In the genomic region with DNA sequence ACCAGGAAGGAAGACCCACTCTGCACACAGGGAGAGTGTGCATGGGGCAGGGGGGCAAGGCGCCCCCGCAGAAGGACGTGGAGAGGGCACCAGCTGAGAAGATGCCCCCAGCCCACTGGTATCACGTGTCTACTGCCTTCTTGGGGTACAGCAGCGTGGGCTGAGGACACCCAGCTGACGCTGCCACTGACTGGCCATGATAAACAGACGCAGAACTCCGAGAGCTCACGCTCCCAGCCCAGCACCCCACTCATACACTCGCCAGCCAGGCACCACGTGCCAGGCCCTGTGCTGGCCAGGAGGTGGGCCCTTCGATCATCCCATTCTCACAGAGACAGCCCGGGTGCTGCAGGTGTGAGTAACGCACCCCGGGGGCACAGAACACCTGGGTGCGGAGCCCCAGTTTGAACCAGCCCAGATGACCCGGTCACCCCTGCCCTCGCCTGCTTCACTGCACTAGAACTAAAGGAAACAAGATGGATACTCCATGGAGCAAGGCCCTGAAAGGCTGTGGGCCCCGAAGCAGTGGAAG, we compare ENCODE assay signal across 20 cellular contexts.
DNase-seq lines count a peak whose midpoint lies in the region; ATAC-seq, FAIRE-seq and TF ChIP-seq lines count a peak whose summit lies in the region.
"Had no signal": no experiment of that assay in that cellular context is flagged by ENCODE, and none has a peak within 500 bp of the region (broad histone marks: within the 10 kb centered on the region; RNA-seq: fewer than 3 reads in every experiment).

No MANE protein-coding gene starts in this region.

- no peak for TF ChIP-seq POLR2A in H54 (IDR thresholded peaks at IDR 0.05; ENCODE audit: low read depth, low read length)

- ATAC-seq in Right ventricle myocardium superior (ENCODE audit: poor library complexity) (no peak), heart right ventricle (no peak)
- ATAC-seq: T-helper 17 cell had no signal

- H3K9me3 ChIP-seq in heart right ventricle: peaks cover 0 to 16% (median 7%) of the 10 kb centered on the region in 11 donors

- 93 to 97% methylated on average over 19 of the region's 19 CpGs for WGBS in heart right ventricle, 2 donors

- H3K4me1 Mint-ChIP-seq in brain: peaks cover 61% of the 10 kb centered on the region
- peaks cover 23% of the 10 kb centered on the region for H3K4me1 Mint-ChIP-seq in mesothelial cell of epicardium
- H3K4me1 Mint-ChIP-seq in type B pancreatic cell (ENCODE audit: unreplicated experiment): peaks cover 28% of the 10 kb centered on the region
- peaks cover 37% of the 10 kb centered on the region for H3K4me1 Mint-ChIP-seq in activated naive CD8-positive, alpha-beta T cell treated with anti-CD3 and anti-CD28 coated beads for 36 hours

- H3K4me3 Mint-ChIP-seq in brain: no peak overlapping the region
- no peak overlapping the region for H3K4me3 Mint-ChIP-seq in mesothelial cell of epicardium
- no peak overlapping the region for H3K4me3 Mint-ChIP-seq in type B pancreatic cell
- H3K4me3 Mint-ChIP-seq in activated naive CD8-positive, alpha-beta T cell treated with anti-CD3 and anti-CD28 coated beads for 36 hours: no peak overlapping the region
- H3K4me3 Mint-ChIP-seq: stimulated activated naive CD8-positive, alpha-beta T cell treated with anti-CD3 and anti-CD28 coated beads, Interleukin-15, amount 100 ng/mL, for 72 hours; T-helper 17 cell had no signal

- peak overlapping the region in 3 of 5 experiments; percentile 59 to 84 (median 72) for H3K27ac Mint-ChIP-seq in brain
- H3K27ac Mint-ChIP-seq in mesothelial cell of epicardium: peak overlapping the region; percentile 50
- H3K27ac Mint-ChIP-seq in type B pancreatic cell: no peak overlapping the region
- H3K27ac Mint-ChIP-seq in activated naive CD8-positive, alpha-beta T cell treated with anti-CD3 and anti-CD28 coated beads for 36 hours: no peak overlapping the region
- H3K27ac Mint-ChIP-seq: activated T-helper 2 cell treated with anti-CD3 and anti-CD28 coated beads, Interferon-gamma antibody, Interleukin-2, Interleukin-4, amounts not matched to agents 10 μg/mL and 5 μg/mL and 100 μg/mL, durations not matched to agents 14 hours and 24 hours and 36 hours; T-helper 17 cell had no signal

- H3K4me3 ChIP-seq in heart right ventricle: no peak overlapping the region

- no peaks in the 10 kb centered on the region for H3K27me3 ChIP-seq in heart right ventricle

- no peak overlapping the region for H3K27ac ChIP-seq in heart right ventricle
- H3K27ac ChIP-seq: WERI-Rb-1 had no signal

- intact Hi-C loops in Right ventricle myocardium superior (cut with DNase I): no loop called here
- intact Hi-C loops in heart right ventricle (cut with DNase I): no loop called here

- H3K9me3 Mint-ChIP-seq in brain: peaks cover 7 to 23% (median 13%) of the 10 kb centered on the region in 5 experiments
- peaks cover 11% of the 10 kb centered on the region for H3K9me3 Mint-ChIP-seq in mesothelial cell of epicardium
- peaks cover 14% of the 10 kb centered on the region for H3K9me3 Mint-ChIP-seq in type B pancreatic cell
- peaks cover 14% of the 10 kb centered on the region for H3K9me3 Mint-ChIP-seq in activated naive CD8-positive, alpha-beta T cell treated with anti-CD3 and anti-CD28 coated beads for 36 hours

- H3K36me3 Mint-ChIP-seq in brain (peaks cover 18% of the 10 kb centered on the region), mesothelial cell of epicardium (peaks cover 16% of the 10 kb centered on the region), type B pancreatic cell (peaks cover 8% of the 10 kb centered on the region)
- peaks cover 29% of the 10 kb centered on the region for H3K36me3 Mint-ChIP-seq in activated naive CD8-positive, alpha-beta T cell treated with anti-CD3 and anti-CD28 coated beads for 36 hours

- peaks cover 0 to 26% (median 17%) of the 10 kb centered on the region in 9 donors for H3K4me1 ChIP-seq in heart right ventricle

- H3K36me3 ChIP-seq in heart right ventricle: no peaks in the 10 kb centered on the region
- H3K36me3 ChIP-seq: WERI-Rb-1 had no signal

- no peak for FAIRE-seq in H54 (lab: Jason Lieb, UNC)
- FAIRE-seq: GM18507 had no signal

- H3K27me3 Mint-ChIP-seq in brain (no peaks in the 10 kb centered on the region), mesothelial cell of epicardium (ENCODE audit: low read depth) (no peaks in the 10 kb centered on the region), type B pancreatic cell (no peaks in the 10 kb centered on the region)
- H3K27me3 Mint-ChIP-seq in activated naive CD8-positive, alpha-beta T cell treated with anti-CD3 and anti-CD28 coated beads for 36 hours: no peaks in the 10 kb centered on the region
- H3K27me3 Mint-ChIP-seq: stimulated activated naive CD8-positive, alpha-beta T cell treated with anti-CD3 and anti-CD28 coated beads, Interleukin-15, amount 100 ng/mL, for 72 hours; T-helper 17 cell had no signal

- DNase-seq in Right ventricle myocardium superior (peak; percentile 32), heart right ventricle (no peak), mesothelial cell of epicardium (ENCODE audit: low spot score in 2 of 2, unreplicated experiment in 2 of 2) (peak in 1 of 2 experiments; percentile 8), type B pancreatic cell (ENCODE audit: extremely low spot score, unreplicated experiment) (peak; percentile 54), H54 (ENCODE audit: insufficient read length, low spot score) (no peak), NCI-H1694 (lab: John Stamatoyannopoulos, UW) (no peak)
- no peak for DNase-seq in activated naive CD8-positive, alpha-beta T cell treated with anti-CD3 and anti-CD28 coated beads for 36 hours
- DNase-seq: anterior cingulate cortex; effector memory CD4-positive, alpha-beta T cell; KG1; NCI-H1092; NCI-H2081 treated with DMSO at 0.1 percent for 48 hours; NCI-H526; SIG-M5; stimulated activated naive CD8-positive, alpha-beta T cell treated with anti-CD3 and anti-CD28 coated beads, Interleukin-15, amount 100 ng/mL, for 72 hours; T-helper 17 cell; WERI-Rb-1 had no signal

- TF ChIP-seq CTCF in heart right ventricle (IDR thresholded peaks at IDR 0.05): no peak
- TF ChIP-seq CTCF in brain (conservative IDR thresholded peaks at IDR 0.05): no peak
- no peak for TF ChIP-seq CTCF in mesothelial cell of epicardium (IDR thresholded peaks at IDR 0.05; ENCODE audit: unreplicated experiment)
- TF ChIP-seq CTCF in type B pancreatic cell (conservative IDR thresholded peaks at IDR 0.05): no peak

Comparison
In these comparisons a context has a peak if more than half of its experiments do, and no peak if none do; other contexts are left out.
1. DNase-seq: peak in Right ventricle myocardium superior (single experiment) and type B pancreatic cell (single experiment); none in heart right ventricle (0 of 2), H54 (single experiment), NCI-H1694 (single experiment) and activated naive CD8-positive, alpha-beta T cell treated with anti-CD3 and anti-CD28 coated beads for 36 hours (single experiment).
2. H3K27ac Mint-ChIP-seq: peak in brain (3 of 5) and mesothelial cell of epicardium (single experiment); none in type B pancreatic cell (single experiment) and activated naive CD8-positive, alpha-beta T cell treated with anti-CD3 and anti-CD28 coated beads for 36 hours (single experiment).